13 cellular contexts compared by ENCODE assay signal in genomic region chr7:26102176-26102575, GRCh38. TPM values are rescaled to one million over a fixed set of nuclear protein-coding genes. Genes with fewer than 3 reads are reported as not detected.
DNase-seq lines count a peak whose midpoint lies in the region; ATAC-seq, FAIRE-seq and TF ChIP-seq lines count a peak whose summit lies in the region.
"Had no signal": no experiment of that assay in that cellular context is flagged by ENCODE, and none has a peak within 500 bp of the region (broad histone marks: within the 10 kb centered on the region; RNA-seq: fewer than 3 reads in every experiment).

No MANE protein-coding gene starts in this region.

- peak overlapping the region; percentile 24 for H2BK120ac ChIP-seq in H1 (replicated peaks; ENCODE audit: low read depth, low read length)

- TF ChIP-seq RAD21 in H1 (IDR thresholded peaks at IDR 0.05 in 1 of 2, conservative IDR thresholded peaks at IDR 0.05 in 1 of 2; ENCODE audit: low read depth in 2 of 2, low read length in 2 of 2): no peak

- H2BK12ac ChIP-seq in H1 (ENCODE audit: low read depth, low read length): no peak overlapping the region

- H3K9me3 ChIP-seq in H1 (ENCODE audit: insufficient read depth in 2 of 2, low read depth in 1 of 2, low read length in 1 of 2): no peaks in the 10 kb centered on the region
- no peaks in the 10 kb centered on the region for H3K9me3 ChIP-seq in spleen

- H3K79me1 ChIP-seq in H1 (ENCODE audit: low read depth, low read length): no peaks in the 10 kb centered on the region

- peak overlapping the region in 1 of 2 experiments; percentile 38; a peak in 2 of 4 replicates for H3K4me2 ChIP-seq in H1 (ENCODE audit: insufficient read depth in 1 of 2, low read depth in 2 of 2, low read length in 2 of 2)

- ATAC-seq in HG02759 (IDR thresholded peaks at IDR 0.05; ENCODE audit: unreplicated experiment): no peak

- CTCF ChIA-PET in H1 (lab: Charles Lee; ENCODE audit: partially characterized antibody): interaction anchor here (1.1 to 7.3 kb wide), 3 partner anchors 12 to 78 kb away, joined by 3 to 53 read pairs (median 3); no protein-coding TSS in a partner anchor

- no peaks in the 10 kb centered on the region for H4K20me1 ChIP-seq in H1 (replicated peaks in 1 of 2; ENCODE audit: control insufficient read depth in 1 of 2, insufficient read depth in 2 of 2, low read length in 2 of 2)

- H2AFZ ChIP-seq in H1 (ENCODE audit: low read length): peak overlapping the region; percentile 50
- H2AFZ ChIP-seq: GM23248 had no signal

- TF ChIP-seq CTCF in GM06990 (IDR thresholded peaks at IDR 0.05; ENCODE audit: insufficient read depth, low read length, poor library complexity, severe bottlenecking): no peak
- no peak for TF ChIP-seq CTCF in NB4 (IDR thresholded peaks at IDR 0.05; ENCODE audit: low read depth, low read length)
- no peak for TF ChIP-seq CTCF in H1 (IDR thresholded peaks at IDR 0.05; ENCODE audit: control extremely low read depth in 1 of 3, insufficient read depth in 1 of 3, low read depth in 1 of 3, low read length in 3 of 3)
- no peak for TF ChIP-seq CTCF in spleen (IDR thresholded peaks at IDR 0.05 in 8 of 11, conservative IDR thresholded peaks at IDR 0.05 in 3 of 11)

- no peak for DNase-seq in GM06990 (ENCODE audit: extremely low read depth, insufficient read length)
- no peak for DNase-seq in NB4 (ENCODE audit: low read depth)
- DNase-seq in H1 (ENCODE audit: low read depth in 1 of 2, low spot score in 2 of 2): no peak
- no peak for DNase-seq in spleen
- DNase-seq in DMS79 (lab: John Stamatoyannopoulos, UW): no peak
- DNase-seq in NCI-H526 treated with DMSO at 0.1 percent for 48 hours (lab: John Stamatoyannopoulos, UW): no peak
- DNase-seq in HTR-8/SVneo (ENCODE audit: insufficient read length, low spot score): no peak
- DNase-seq: effector CD4-positive, alpha-beta T cell; foreskin fibroblast; GM23248; NCI-H1930; SIG-M5 had no signal

- no peak overlapping the region for H2AK5ac ChIP-seq in H1 (ENCODE audit: low read depth, low read length)

- TF ChIP-seq POLR2A in NB4 (IDR thresholded peaks at IDR 0.05; ENCODE audit: extremely low read depth, insufficient read length) (no peak), H1 (IDR thresholded peaks at IDR 0.05; ENCODE audit: control extremely low read depth in 1 of 2, low read depth in 2 of 2, low read length in 2 of 2) (no peak), spleen (IDR thresholded peaks at IDR 0.05) (no peak)

- H3K23me2 ChIP-seq in H1 (ENCODE audit: low read depth, low read length): no peaks in the 10 kb centered on the region

- H3K4me1 ChIP-seq in H1 (replicated peaks in 1 of 4; ENCODE audit: control insufficient read depth in 3 of 4, insufficient read depth in 4 of 4, low read length in 3 of 4) (peaks cover 7 to 16% (median 12%) of the 10 kb centered on the region in 4 experiments), spleen (peaks cover 0 to 77% (median 37%) of the 10 kb centered on the region in 6 donors)

- H4K91ac ChIP-seq in H1 (replicated peaks; ENCODE audit: insufficient read length, low read length): peak overlapping the region; percentile 77

- no peak overlapping the region for H3K23ac ChIP-seq in H1 (ENCODE audit: insufficient read length)

- H3K56ac ChIP-seq in H1 (replicated peaks; ENCODE audit: insufficient read length, low read depth, low read length): no peak overlapping the region

- H3K27ac ChIP-seq in H1 (ENCODE audit: low read depth, low read length) (no peak overlapping the region), spleen (peak overlapping the region in 5 of 8 donors; percentile 80 to 90 (median 85))
- H3K27ac ChIP-seq: GM23248 had no signal

- peak overlapping the region; percentile 96 for H2BK15ac ChIP-seq in H1 (ENCODE audit: low read length)

- no peaks in the 10 kb centered on the region for H3K27me3 ChIP-seq in GM06990 (replicated peaks; ENCODE audit: control insufficient read depth, insufficient read depth, low read length)
- H3K27me3 ChIP-seq in H1 (replicated peaks in 1 of 4; ENCODE audit: control insufficient read depth in 3 of 4, extremely low read depth in 1 of 4, insufficient read depth in 3 of 4, low read length in 3 of 4): no peaks in the 10 kb centered on the region
- H3K27me3 ChIP-seq in spleen (replicated peaks in 1 of 7): no peaks in the 10 kb centered on the region

- H3K4me3 ChIP-seq in GM06990 (replicated peaks; ENCODE audit: low read depth, low read length): peak overlapping the region; percentile 61
- peak overlapping the region; percentile 83 for H3K4me3 ChIP-seq in NB4 (ENCODE audit: low read depth, low read length)
- no peak overlapping the region for H3K4me3 ChIP-seq in H1 (ENCODE audit: extremely low read depth in 1 of 4, insufficient read depth in 2 of 4, low read depth in 3 of 4, low read length in 4 of 4)
- H3K4me3 ChIP-seq in spleen: peak overlapping the region in 4 of 8 donors; percentile 30 to 62 (median 36)
- H3K4me3 ChIP-seq: GM23248 had no signal

- no peak for FAIRE-seq in H1 (lab: Jason Lieb, UNC)
- no peak for FAIRE-seq in HTR-8/SVneo (lab: Jason Lieb, UNC)

- peak overlapping the region; percentile 88 for H2BK20ac ChIP-seq in H1 (ENCODE audit: low read length)

- H4K8ac ChIP-seq in H1 (ENCODE audit: extremely low read depth, insufficient read depth, low read length): no peak overlapping the region

- no peak overlapping the region for H2BK5ac ChIP-seq in H1 (ENCODE audit: low read depth, low read length)

- intact Hi-C loops in spleen (cut with DNase I; ENCODE audit: low total_unique reads): no loop called here

- H3K36me3 ChIP-seq in GM06990 (ENCODE audit: control insufficient read depth, insufficient read depth, low read length) (no peaks in the 10 kb centered on the region), H1 (ENCODE audit: control insufficient read depth in 2 of 4, insufficient read depth in 4 of 4, low read length in 3 of 4) (no peaks in the 10 kb centered on the region), spleen (peaks cover 0 to 7% (median 0%) of the 10 kb centered on the region in 6 donors)

- no peak overlapping the region for H3K9ac ChIP-seq in H1 (replicated peaks in 1 of 4; ENCODE audit: extremely low read depth in 1 of 4, low read depth in 3 of 4, low read length in 3 of 4)
- H3K9ac ChIP-seq: GM23248 had no signal

- 86% methylated on average over 4 of the region's 4 CpGs; no CpG with 5 or more reads in 1 of the 2 experiments for WGBS in H1 (ENCODE audit: extremely low coverage in 1 of 2, insufficient coverage in 1 of 2, insufficient read length in 1 of 2, insufficient replicate concordance in 2 of 2, low coverage in 1 of 2, low lambda C conversion rate in 2 of 2, missing lambda C conversion rate in 1 of 2), 2 experiments
- WGBS in spleen, 5 donors: 86 to 97% (median 95%) methylated on average over 4 of the region's 4 CpGs

- POLR2A ChIA-PET in H1 (lab: Charles Lee; ENCODE audit: partially characterized antibody): interaction anchor here (1.5 to 2.8 kb wide), 3 partner anchors 86 to 100 kb away, joined by 4 to 19 read pairs (median 14); partner anchors contain the start of genes CBX3 and HNRNPA2B1

- H4K5ac ChIP-seq in H1 (ENCODE audit: insufficient read length, low read depth, low read length): no peak overlapping the region

- H3K79me2 ChIP-seq in H1 (ENCODE audit: control insufficient read depth in 1 of 2, insufficient read depth in 2 of 2, low read length in 2 of 2): no peaks in the 10 kb centered on the region

- no peak overlapping the region for H3K14ac ChIP-seq in H1 (ENCODE audit: insufficient read length)

- TF ChIP-seq EP300 in H1 (IDR thresholded peaks at IDR 0.05; ENCODE audit: borderline replicate concordance in 1 of 2, low read depth in 2 of 2, low read length in 2 of 2): no peak

- no peak overlapping the region for H3K4ac ChIP-seq in H1 (replicated peaks; ENCODE audit: insufficient read length, low read depth, low read length)

- H3K18ac ChIP-seq in H1 (ENCODE audit: extremely low read depth, low read length): peak overlapping the region; percentile 13; the same call in 1 of the 2 replicates

TF ChIP-seq in H1, 55 proteins besides CTCF, POLR2A, EP300 and RAD21:
- TF ChIP-seq TBP (IDR thresholded peaks at IDR 0.05; ENCODE audit: low read depth, low read length): no peak

RNA-seq across cellular contexts. Expression of gene NFE2L3, which starts 49.8 kb away (rescaled TPM):
- 62.6 and 64.9 TPM in 2 replicates for total RNA-seq in H1 (2021; fragmentation: NEBNext Ultra II Directional; extraction: Animal tissue kit (Norgen Biotek cat#: 25700))
- polyA plus RNA-seq in H1 (2011; rRNA removed): 27.6 and 76.5 TPM in 2 replicates
- 39.6 TPM for polyA plus RNA-seq in H1 (2011; cell fraction: cytosol; rRNA removed)
- 19.2 TPM for polyA plus RNA-seq in H1 (2011; cell fraction: nucleus; rRNA removed)
- 35.5 to 56.0 TPM (median 45.7 TPM) in 4 replicates for polyA plus RNA-seq in H1 (2012, experiment 1 of 2)
- polyA plus RNA-seq in H1 (2012, experiment 2 of 2): 14.2 TPM
- polyA plus RNA-seq in H1 (2013, experiment 1 of 2): 169 TPM
- 181 TPM for polyA plus RNA-seq in H1 (2013, experiment 2 of 2)
- 35.9 and 101 TPM in 2 replicates for polyA minus RNA-seq in H1 (2011; rRNA and poly(A)+ RNA removed)
- 22.8 TPM for polyA minus RNA-seq in H1 (2011; cell fraction: cytosol; rRNA and poly(A)+ RNA removed)
- 35.1 TPM for polyA minus RNA-seq in H1 (2011; cell fraction: nucleus; rRNA and poly(A)+ RNA removed)
- total RNA-seq in spleen: 10 to 100 TPM in 4 of 7 donors, 1 to 10 TPM in 3; 6.2 to 12.7 (median 10.1) TPM
- polyA plus RNA-seq in spleen: 1 to 10 TPM; 4.9 to 6.5 (median 5.9) TPM

Comparison
In these comparisons a context has a peak if more than half of its experiments do, and no peak if none do; other contexts are left out.
1. H3K4me3 ChIP-seq: peak in GM06990 (single experiment) and NB4 (single experiment); none in H1 (0 of 4).